ENCODE assay signal across 36 cellular contexts in the genomic region with DNA sequence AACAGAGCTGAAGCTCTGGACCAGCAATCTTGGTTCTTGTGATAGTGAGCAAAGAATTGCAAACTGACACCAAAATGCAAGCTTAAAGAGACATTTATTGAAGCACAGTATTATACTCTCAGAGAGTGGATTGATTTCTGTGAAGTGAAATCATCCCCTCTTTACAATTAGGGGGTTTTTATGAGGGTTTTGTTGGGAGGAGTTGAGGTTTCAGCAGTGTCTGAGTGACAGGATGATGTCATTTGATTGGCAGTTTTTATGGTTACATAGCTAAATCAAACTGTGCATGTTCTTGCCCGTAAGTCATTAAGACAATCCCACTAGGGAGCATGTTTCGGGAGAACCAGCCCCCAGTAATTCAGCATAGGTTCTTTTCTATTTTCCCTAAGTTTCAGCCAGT.
"Had no signal": no experiment of that assay in that cellular context is flagged by ENCODE, and none has a peak within 500 bp of the region (broad histone marks: within the 10 kb centered on the region; RNA-seq: fewer than 3 reads in every experiment).

No MANE protein-coding gene starts in this region.

- H3K27ac ChIP-seq: adrenal gland, body of pancreas, brain microvascular endothelial cell, breast epithelium, VCaP had no signal

- H3K4me1 Mint-ChIP-seq: activated B cell treated with CpG ODN at 0.5 μM for 24 hours; activated CD4-positive, alpha-beta T cell treated with anti-CD3 and anti-CD28 coated beads, Interleukin-2, amount 10 ng/mL, durations not matched to agents 24 days and 14 days; activated naive CD8-positive, alpha-beta T cell treated with anti-CD3 and anti-CD28 coated beads for 36 hours; activated T-helper 17 cell treated with anti-CD3 and anti-CD28 coated beads, Interleukin-2, amount 50 U/mL, for 72 hours had no signal

- H3K36me3 ChIP-seq: adrenal gland, brain microvascular endothelial cell, breast epithelium had no signal

- H3K36me3 Mint-ChIP-seq: activated CD4-positive, alpha-beta memory T cell treated with anti-CD3 and anti-CD28 coated beads for 36 hours; activated naive CD8-positive, alpha-beta T cell treated with anti-CD3 and anti-CD28 coated beads for 36 hours had no signal

- H3K27ac Mint-ChIP-seq: activated B cell treated with CpG ODN at 0.5 μM for 24 hours; activated CD4-positive, alpha-beta memory T cell treated with anti-CD3 and anti-CD28 coated beads for 36 hours; activated CD4-positive, alpha-beta T cell treated with anti-CD3 and anti-CD28 coated beads, Interleukin-2, amount 10 ng/mL, durations not matched to agents 24 days and 14 days; activated CD8-positive, alpha-beta T cell treated with anti-CD3 and anti-CD28 coated beads for 36 hours; activated naive CD4-positive, alpha-beta T cell treated with anti-CD3 and anti-CD28 coated beads for 36 hours; activated naive CD4-positive, alpha-beta T cell treated with anti-CD3 and anti-CD28 coated beads, Interleukin-2, amount 50 U/mL, for 72 hours; activated naive CD8-positive, alpha-beta T cell treated with anti-CD3 and anti-CD28 coated beads for 36 hours; activated T-cell treated with anti-CD3 and anti-CD28 coated beads, Interleukin-2, amount 50 U/mL, for 72 hours; activated T-helper 1 cell treated with anti-CD3 and anti-CD28 coated beads, Interleukin-12 subunit alpha, Interleukin-12 subunit beta, Interleukin-2, Interleukin-4 antibody, amounts not matched to agents 30 ng/mL and 10 ng/mL and 1 ng/mL, durations not matched to agents 14 hours and 24 hours and 36 hours; activated T-helper 17 cell treated with anti-CD3 and anti-CD28 coated beads, Interleukin-2, amount 50 U/mL, for 72 hours; T-helper 2 cell treated with Interferon-gamma antibody and Interleukin-4, amounts not matched to agents 5 μg/mL and 100 μg/mL, for 36 hours had no signal

- H3K9me3 ChIP-seq: adrenal gland had no signal

- ATAC-seq: activated CD8-positive, alpha-beta T cell treated with anti-CD3 and anti-CD28 coated beads for 36 hours; activated naive CD4-positive, alpha-beta T cell treated with anti-CD3 and anti-CD28 coated beads, Interleukin-2, amount 50 U/mL, for 72 hours; activated T-cell treated with anti-CD3 and anti-CD28 coated beads, Interleukin-2, amount 50 U/mL, for 4 hours; activated T-cell treated with anti-CD3 and anti-CD28 coated beads, Interleukin-2, amount 50 U/mL, for 72 hours; activated T-helper 17 cell treated with anti-CD3 and anti-CD28 coated beads, Interleukin-2, amount 50 U/mL, for 72 hours; body of pancreas had no signal

- H3K4me3 Mint-ChIP-seq: activated B cell treated with CpG ODN at 0.5 μM for 24 hours; activated CD4-positive, alpha-beta memory T cell treated with anti-CD3 and anti-CD28 coated beads for 36 hours; activated CD4-positive, alpha-beta T cell treated with anti-CD3 and anti-CD28 coated beads, Interleukin-2, amount 10 ng/mL, durations not matched to agents 24 days and 14 days; activated CD8-positive, alpha-beta T cell treated with anti-CD3 and anti-CD28 coated beads for 36 hours; activated naive CD4-positive, alpha-beta T cell treated with anti-CD3 and anti-CD28 coated beads for 36 hours; activated naive CD8-positive, alpha-beta T cell treated with anti-CD3 and anti-CD28 coated beads for 36 hours; activated T-cell treated with anti-CD3 and anti-CD28 coated beads, Interleukin-2, amount 50 U/mL, for 4 hours; activated T-cell treated with anti-CD3 and anti-CD28 coated beads, Interleukin-2, amount 50 U/mL, for 72 hours; activated T-helper 1 cell treated with anti-CD3 and anti-CD28 coated beads, Interleukin-12 subunit alpha, Interleukin-12 subunit beta, Interleukin-2, Interleukin-4 antibody, amounts not matched to agents 30 ng/mL and 10 ng/mL and 1 ng/mL, durations not matched to agents 14 hours and 24 hours and 36 hours; activated T-helper 17 cell treated with anti-CD3 and anti-CD28 coated beads, Interleukin-2, amount 50 U/mL, for 72 hours; T-helper 2 cell treated with Interferon-gamma antibody and Interleukin-4, amounts not matched to agents 5 μg/mL and 100 μg/mL, for 36 hours had no signal

- H3K27me3 Mint-ChIP-seq: activated B cell treated with CpG ODN at 0.5 μM for 24 hours; activated CD4-positive, alpha-beta memory T cell treated with anti-CD3 and anti-CD28 coated beads for 36 hours; activated CD4-positive, alpha-beta T cell treated with anti-CD3 and anti-CD28 coated beads, Interleukin-2, amount 10 ng/mL, durations not matched to agents 24 days and 14 days; activated CD8-positive, alpha-beta T cell treated with anti-CD3 and anti-CD28 coated beads for 36 hours; activated naive CD8-positive, alpha-beta T cell treated with anti-CD3 and anti-CD28 coated beads for 36 hours; activated T-helper 17 cell treated with anti-CD3 and anti-CD28 coated beads, Interleukin-2, amount 50 U/mL, for 72 hours had no signal

- DNase-seq: activated B cell treated with CpG ODN at 0.5 μM for 24 hours; activated CD4-positive, alpha-beta memory T cell treated with anti-CD3 and anti-CD28 coated beads for 36 hours; activated CD4-positive, alpha-beta T cell treated with anti-CD3 and anti-CD28 coated beads for 4 hours; activated CD4-positive, alpha-beta T cell treated with anti-CD3 and anti-CD28 coated beads, Interleukin-2, amount 10 ng/mL, durations not matched to agents 24 days and 14 days; activated CD4-positive, alpha-beta T cell treated with anti-CD3 and anti-CD28 coated beads, Interleukin-2, amount 50 U/mL, for 1 hour; activated CD4-positive, alpha-beta T cell treated with anti-CD3 and anti-CD28 coated beads, Interleukin-2, amount 50 U/mL, for 4 hours; activated CD4-positive, CD25-positive, alpha-beta regulatory T cell treated with anti-CD3 and anti-CD28 coated beads, Interleukin-2, amount 50 U/mL, for 72 hours; activated CD8-positive, alpha-beta memory T cell treated with anti-CD3 and anti-CD28 coated beads, Interleukin-2, amount 50 U/mL, for 4 hours; activated CD8-positive, alpha-beta T cell treated with anti-CD3 and anti-CD28 coated beads for 36 hours; activated effector memory CD4-positive, alpha-beta T cell treated with anti-CD3 and anti-CD28 coated beads, Interleukin-2, amount 50 U/mL, for 16 hours; activated gamma-delta T cell treated with Interleukin-2 at 50 U/mL for 16 hours; activated naive CD4-positive, alpha-beta T cell; activated naive CD4-positive, alpha-beta T cell treated with anti-CD3 and anti-CD28 coated beads for 36 hours; activated naive CD4-positive, alpha-beta T cell treated with anti-CD3 and anti-CD28 coated beads, Interleukin-2, amount 50 U/mL, for 16 hours; activated naive CD8-positive, alpha-beta T cell treated with anti-CD3 and anti-CD28 coated beads for 36 hours; activated T-cell treated with anti-CD3 and anti-CD28 coated beads for 4 hours; activated T-cell treated with anti-CD3 and anti-CD28 coated beads, Interleukin-2, amount 50 U/mL, for 1 hour; activated T-cell treated with anti-CD3 and anti-CD28 coated beads, Interleukin-2, amount 50 U/mL, for 4 hours; activated T-cell treated with anti-CD3 and anti-CD28 coated beads, Interleukin-2, amount 50 U/mL, for 72 hours; adrenal gland; amniotic stem cell; aorta; body of pancreas; brain microvascular endothelial cell; central memory CD4-positive, alpha-beta T cell; T-helper 2 cell; T-helper 9 cell had no signal

- H3K4me1 ChIP-seq: adrenal gland, body of pancreas, breast epithelium had no signal

- H3K4me3 ChIP-seq: adrenal gland, body of pancreas, breast epithelium had no signal

- H3K27me3 ChIP-seq: adrenal gland, body of pancreas, brain microvascular endothelial cell, breast epithelium had no signal

- FAIRE-seq: astrocyte, colon, TTC549 had no signal
